In genomic region chr3:52198643-52199608, GRCh38 we compare ENCODE assay signal across 6 cellular contexts. TPM values are rescaled to one million over a fixed set of nuclear protein-coding genes. Genes with fewer than 3 reads are reported as not detected.
DNase-seq lines count a peak whose midpoint lies in the region; ATAC-seq and TF ChIP-seq lines count a peak whose summit lies in the region.

No MANE protein-coding gene starts in this region.

- intact Hi-C loops in left cardiac atrium (cut with DNase I) (no loop called here), head of caudate nucleus (cut with DNase I) (loop anchor here (5.0 kb wide), 1 partner anchor 38 kb away; the partner anchor contains the start of gene TWF2)

- no peak for ATAC-seq in left cardiac atrium

- WGBS in hepatocyte (ENCODE audit: low lambda C conversion rate, missing lambda C conversion rate) = 52% methylated on average over 14 of the region's 14 CpGs
- 44% methylated on average over 14 of the region's 14 CpGs for WGBS in urinary bladder

- H4K20me1 ChIP-seq in hepatocyte (ENCODE audit: insufficient read depth, poor library complexity, severe bottlenecking) = no peaks in the 10 kb centered on the region

- in situ Hi-C loops in GM13977 (cut with MboI; ENCODE audit: low pct_unique_long_range_greater_than_20kb, low sequenced_read_pairs, unreplicated experiment) = no loop called here

- peak overlapping the region; percentile 85 for H3K4me3 ChIP-seq in cardiac muscle cell
- H3K4me3 ChIP-seq in hepatocyte = peak overlapping the region; percentile 74
- peak overlapping the region; percentile 63 for H3K4me3 ChIP-seq in urinary bladder (ENCODE audit: low read depth, low read length)

- peak overlapping the region; percentile 52 for H2AFZ ChIP-seq in hepatocyte

- H3K9me2 ChIP-seq in hepatocyte (replicated peaks; ENCODE audit: insufficient read depth) = no peaks in the 10 kb centered on the region

- peak overlapping the region; percentile 95 for H3K4me2 ChIP-seq in hepatocyte

- H3K36me3 ChIP-seq in cardiac muscle cell (peaks cover 41% of the 10 kb centered on the region), hepatocyte (replicated peaks; ENCODE audit: insufficient read depth, low read depth) (no peaks in the 10 kb centered on the region), urinary bladder (ENCODE audit: insufficient read depth) (peaks cover 5% of the 10 kb centered on the region)

- H3K9me3 ChIP-seq in cardiac muscle cell (ENCODE audit: low read depth) (no peaks in the 10 kb centered on the region), hepatocyte (ENCODE audit: low read depth) (no peaks in the 10 kb centered on the region)

- peaks cover 36% of the 10 kb centered on the region for H3K79me2 ChIP-seq in hepatocyte

- H3K4me1 ChIP-seq in cardiac muscle cell (ENCODE audit: low read depth) (peaks cover 6% of the 10 kb centered on the region), hepatocyte (ENCODE audit: insufficient read depth) (peaks cover 23% of the 10 kb centered on the region), urinary bladder (ENCODE audit: insufficient read depth) (peaks cover 3% of the 10 kb centered on the region)

- no peaks in the 10 kb centered on the region for H3K27me3 ChIP-seq in cardiac muscle cell
- H3K27me3 ChIP-seq in hepatocyte = no peaks in the 10 kb centered on the region

- no peak for TF ChIP-seq CTCF in cardiac muscle cell (IDR thresholded peaks at IDR 0.05; ENCODE audit: low read depth, low read length)
- TF ChIP-seq CTCF in hepatocyte (IDR thresholded peaks at IDR 0.05; ENCODE audit: poor library complexity) = no peak
- no peak for TF ChIP-seq CTCF in GM13977 (IDR thresholded peaks at IDR 0.05; ENCODE audit: extremely low read depth, insufficient read depth, missing control alignments)

- DNase-seq in cardiac muscle cell (ENCODE audit: low read depth in 1 of 2, low spot score in 1 of 2) (no peak), left cardiac atrium (no peak), hepatocyte (ENCODE audit: low spot score) (no peak), head of caudate nucleus (no peak), GM13977 (ENCODE audit: low spot score) (no peak)

- no peak overlapping the region for H3K27ac ChIP-seq in cardiac muscle cell
- peak overlapping the region; percentile 79 for H3K27ac ChIP-seq in hepatocyte
- H3K27ac ChIP-seq in urinary bladder (ENCODE audit: low read depth) = no peak overlapping the region

RNA-seq across cellular contexts. Expression of gene ALAS1, which starts 1.0 kb away (rescaled TPM):
- total RNA-seq in cardiac muscle cell (68.7 and 80.2 TPM in 2 replicates), left cardiac atrium (100 to 1,000 TPM; 133 to 147 TPM), hepatocyte (81.8 and 85.3 TPM in 2 replicates), urinary bladder (24.1 TPM)
- polyA plus RNA-seq in cardiac muscle cell (76.5 and 88.7 TPM in 2 replicates), hepatocyte (90.1 and 91.2 TPM in 2 replicates), urinary bladder (56.7 TPM)

RNA-seq across cellular contexts. Expression of gene TLR9, which starts 26.5 kb away (rescaled TPM):
- total RNA-seq in cardiac muscle cell (0.15 TPM in 1 of 2 replicates, not detected in the other), left cardiac atrium (under 1 TPM in 1 of 2 donors, not detected in 1; 0.29 TPM), hepatocyte (not detected in 2 replicates), urinary bladder (0.11 TPM)
- polyA plus RNA-seq in cardiac muscle cell (0.51 TPM in 1 of 2 replicates, not detected in the other), hepatocyte (not detected in 2 replicates), urinary bladder (0.33 TPM)

RNA-seq across cellular contexts. Expression of gene TWF2, which starts 40.0 kb away (rescaled TPM):
- 53.0 and 70.5 TPM in 2 replicates for total RNA-seq in cardiac muscle cell
- 42.3 and 43.6 TPM in 2 replicates for polyA plus RNA-seq in cardiac muscle cell
- 10 to 100 TPM; 45.9 to 51.7 TPM for total RNA-seq in left cardiac atrium
- 52.5 and 59.1 TPM in 2 replicates for total RNA-seq in hepatocyte
- 45.7 and 47.4 TPM in 2 replicates for polyA plus RNA-seq in hepatocyte
- total RNA-seq in urinary bladder = 36.7 TPM
- polyA plus RNA-seq in urinary bladder = 75.3 TPM

RNA-seq across cellular contexts. Expression of gene POC1A, which starts 44.7 kb away (rescaled TPM):
- total RNA-seq in cardiac muscle cell (6.0 and 12.4 TPM in 2 replicates), left cardiac atrium (1 to 10 TPM; 1.9 to 2.4 TPM), hepatocyte (2.6 TPM in 2 replicates), urinary bladder (4.2 TPM)
- polyA plus RNA-seq in cardiac muscle cell (10.6 and 24.0 TPM in 2 replicates), hepatocyte (3.7 and 5.7 TPM in 2 replicates), urinary bladder (2.5 TPM)

RNA-seq across cellular contexts. Expression of gene PPM1M, which starts 46.6 kb away (rescaled TPM):
- total RNA-seq in cardiac muscle cell = 4.8 and 13.1 TPM in 2 replicates
- polyA plus RNA-seq in cardiac muscle cell = 10.7 and 16.1 TPM in 2 replicates
- total RNA-seq in left cardiac atrium = 10 to 100 TPM; 11.8 to 17.4 TPM
- 6.2 and 8.0 TPM in 2 replicates for total RNA-seq in hepatocyte
- polyA plus RNA-seq in hepatocyte = 8.4 and 10.7 TPM in 2 replicates
- 12.3 TPM for total RNA-seq in urinary bladder
- 27.1 TPM for polyA plus RNA-seq in urinary bladder
